36 cellular contexts compared by ENCODE assay signal in genomic region chr16:87008664-87009063, GRCh38.
"Had no signal": no experiment of that assay in that cellular context is flagged by ENCODE, and none has a peak within 500 bp of the region (broad histone marks: within the 10 kb centered on the region; RNA-seq: fewer than 3 reads in every experiment).

No MANE protein-coding gene starts in this region.

- H3K4me3 ChIP-seq: MG63 had no signal

- H3K27me3 ChIP-seq: MG63 had no signal

- DNase-seq: Karpas-422, Kasumi-1, MG63, MM.1S, MV-4-11, NCI-H1048, NCI-H1092, NCI-H1092 treated with DMSO at 0.1 percent for 48 hours, NCI-H1105, NCI-H1105 treated with DMSO at 0.1 percent for 48 hours, NCI-H1417, NCI-H1417 treated with DMSO at 0.1 percent for 48 hours, NCI-H1436, NCI-H1436 treated with DMSO at 0.1 percent for 48 hours, NCI-H146, NCI-H1694, NCI-H1694 treated with DMSO at 0.1 percent for 48 hours, NCI-H187, NCI-H187 treated with DMSO at 0.1 percent for 48 hours, NCI-H2029, NCI-H2029 treated with DMSO at 0.1 percent for 48 hours, NCI-H2081, NCI-H2081 treated with DMSO at 0.1 percent for 48 hours, NCI-H2107, NCI-H2171, NCI-H2171 treated with DMSO at 0.1 percent for 48 hours, NCI-H2227 treated with DMSO at 0.1 percent for 48 hours, NCI-H226, NCI-H345, NCI-H446, NCI-H446 treated with DMSO at 0.1 percent for 48 hours, NCI-H510A, NCI-H510A treated with DMSO at 0.1 percent for 48 hours, NCI-H524, NCI-H524 treated with DMSO at 0.1 percent for 48 hours, NCI-H526 had no signal

- H3K36me3 ChIP-seq: MG63 had no signal

- H3K9me3 ChIP-seq: MG63 had no signal
